In genomic region chr13:48532473-48533206, GRCh38 we compare ENCODE assay signal across 1 cellular context.
TF ChIP-seq lines count a peak whose summit lies in the region.

Gene RCBTB2 (minus strand): TSS chr13:48533080. CDS start chr13:48521939, 11,141 bp downstream.

TF ChIP-seq in WTC11, 78 proteins besides CTCF, POLR2A, EP300 and RAD21 (continued from another document and continues in another):
- TF ChIP-seq ZNF121 (CRISPR knock-in tag; IDR thresholded peaks at IDR 0.05) (no peak), TCF7 (CRISPR knock-in tag; IDR thresholded peaks at IDR 0.05; ENCODE audit: low read depth) (no peak), ZNF263 (CRISPR knock-in tag; IDR thresholded peaks at IDR 0.05; ENCODE audit: low read depth) (no peak), ELF4 (CRISPR knock-in tag; IDR thresholded peaks at IDR 0.05; ENCODE audit: low read depth) (no peak), CREB1 (CRISPR knock-in tag; IDR thresholded peaks at IDR 0.05) (no peak), ZBTB21 (CRISPR knock-in tag; IDR thresholded peaks at IDR 0.05; ENCODE audit: borderline replicate concordance) (no peak), MAX (CRISPR knock-in tag; IDR thresholded peaks at IDR 0.05) (peak; percentile 74), EMX1 (CRISPR knock-in tag; IDR thresholded peaks at IDR 0.05) (no peak), MYBL2 (CRISPR knock-in tag; IDR thresholded peaks at IDR 0.05) (peak; percentile 90), FOXJ3 (CRISPR knock-in tag; IDR thresholded peaks at IDR 0.05; ENCODE audit: borderline replicate concordance) (no peak), NFE2L1 (CRISPR knock-in tag; IDR thresholded peaks at IDR 0.05) (peak; percentile 92), PREB (CRISPR knock-in tag; IDR thresholded peaks at IDR 0.05; ENCODE audit: borderline replicate concordance) (no peak), HMGXB4 (CRISPR knock-in tag; IDR thresholded peaks at IDR 0.05) (peak; percentile 23; the same call in 1 of the 2 replicates), ETV6 (CRISPR knock-in tag; IDR thresholded peaks at IDR 0.05) (peak; percentile 63), NR3C1 (CRISPR knock-in tag; conservative IDR thresholded peaks at IDR 0.05; ENCODE audit: low read depth) (0 out of 2 replicates have a peak, but pooled peaks have one; percentile 39), TEAD1 (CRISPR knock-in tag; IDR thresholded peaks at IDR 0.05) (no peak), CDX4 (CRISPR knock-in tag; IDR thresholded peaks at IDR 0.05; ENCODE audit: borderline replicate concordance) (no peak), ESRRA (CRISPR knock-in tag; IDR thresholded peaks at IDR 0.05; ENCODE audit: borderline replicate concordance) (no peak; the same call in 1 of the 2 replicates), NFATC4 (CRISPR knock-in tag; IDR thresholded peaks at IDR 0.05) (no peak), ZBTB43 (CRISPR knock-in tag; IDR thresholded peaks at IDR 0.05) (0 out of 2 replicates have a peak, but pooled peaks have one; percentile 37), ATF1 (CRISPR knock-in tag; IDR thresholded peaks at IDR 0.05) (no peak), SOX15 (CRISPR knock-in tag; IDR thresholded peaks at IDR 0.05) (no peak), NR1H2 (CRISPR knock-in tag; IDR thresholded peaks at IDR 0.05) (no peak), TP53 (CRISPR knock-in tag; IDR thresholded peaks at IDR 0.05) (no peak; the same call in 1 of the 2 replicates), E2F1 (CRISPR knock-in tag; IDR thresholded peaks at IDR 0.05) (no peak), PRRX2 (CRISPR knock-in tag; IDR thresholded peaks at IDR 0.05) (no peak), FOXP4 (CRISPR knock-in tag; IDR thresholded peaks at IDR 0.05) (peak; percentile 74), CBFB (CRISPR knock-in tag; IDR thresholded peaks at IDR 0.05; ENCODE audit: low read depth) (peak; percentile 53; the same call in 1 of the 2 replicates), AFF4 (CRISPR knock-in tag; IDR thresholded peaks at IDR 0.05; ENCODE audit: borderline replicate concordance) (no peak), GABPB1 (CRISPR knock-in tag; IDR thresholded peaks at IDR 0.05) (peak; percentile 50; the same call in 1 of the 2 replicates), ZNF219 (CRISPR knock-in tag; IDR thresholded peaks at IDR 0.05; ENCODE audit: borderline replicate concordance) (no peak), ZNF232 (CRISPR knock-in tag; IDR thresholded peaks at IDR 0.05) (no peak)
- TF ChIP-seq, protein P1, sequence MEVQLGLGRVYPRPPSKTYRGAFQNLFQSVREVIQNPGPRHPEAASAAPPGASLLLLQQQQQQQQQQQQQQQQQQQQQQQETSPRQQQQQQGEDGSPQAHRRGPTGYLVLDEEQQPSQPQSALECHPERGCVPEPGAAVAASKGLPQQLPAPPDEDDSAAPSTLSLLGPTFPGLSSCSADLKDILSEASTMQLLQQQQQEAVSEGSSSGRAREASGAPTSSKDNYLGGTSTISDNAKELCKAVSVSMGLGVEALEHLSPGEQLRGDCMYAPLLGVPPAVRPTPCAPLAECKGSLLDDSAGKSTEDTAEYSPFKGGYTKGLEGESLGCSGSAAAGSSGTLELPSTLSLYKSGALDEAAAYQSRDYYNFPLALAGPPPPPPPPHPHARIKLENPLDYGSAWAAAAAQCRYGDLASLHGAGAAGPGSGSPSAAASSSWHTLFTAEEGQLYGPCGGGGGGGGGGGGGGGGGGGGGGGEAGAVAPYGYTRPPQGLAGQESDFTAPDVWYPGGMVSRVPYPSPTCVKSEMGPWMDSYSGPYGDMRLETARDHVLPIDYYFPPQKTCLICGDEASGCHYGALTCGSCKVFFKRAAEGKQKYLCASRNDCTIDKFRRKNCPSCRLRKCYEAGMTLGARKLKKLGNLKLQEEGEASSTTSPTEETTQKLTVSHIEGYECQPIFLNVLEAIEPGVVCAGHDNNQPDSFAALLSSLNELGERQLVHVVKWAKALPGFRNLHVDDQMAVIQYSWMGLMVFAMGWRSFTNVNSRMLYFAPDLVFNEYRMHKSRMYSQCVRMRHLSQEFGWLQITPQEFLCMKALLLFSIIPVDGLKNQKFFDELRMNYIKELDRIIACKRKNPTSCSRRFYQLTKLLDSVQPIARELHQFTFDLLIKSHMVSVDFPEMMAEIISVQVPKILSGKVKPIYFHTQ (CRISPR knock-in tag; IDR thresholded peaks at IDR 0.05), result no peak
- TF ChIP-seq, protein P2, sequence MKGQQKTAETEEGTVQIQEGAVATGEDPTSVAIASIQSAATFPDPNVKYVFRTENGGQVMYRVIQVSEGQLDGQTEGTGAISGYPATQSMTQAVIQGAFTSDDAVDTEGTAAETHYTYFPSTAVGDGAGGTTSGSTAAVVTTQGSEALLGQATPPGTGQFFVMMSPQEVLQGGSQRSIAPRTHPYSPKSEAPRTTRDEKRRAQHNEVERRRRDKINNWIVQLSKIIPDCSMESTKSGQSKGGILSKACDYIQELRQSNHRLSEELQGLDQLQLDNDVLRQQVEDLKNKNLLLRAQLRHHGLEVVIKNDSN (CRISPR knock-in tag; IDR thresholded peaks at IDR 0.05), result no peak
- TF ChIP-seq, protein P3, sequence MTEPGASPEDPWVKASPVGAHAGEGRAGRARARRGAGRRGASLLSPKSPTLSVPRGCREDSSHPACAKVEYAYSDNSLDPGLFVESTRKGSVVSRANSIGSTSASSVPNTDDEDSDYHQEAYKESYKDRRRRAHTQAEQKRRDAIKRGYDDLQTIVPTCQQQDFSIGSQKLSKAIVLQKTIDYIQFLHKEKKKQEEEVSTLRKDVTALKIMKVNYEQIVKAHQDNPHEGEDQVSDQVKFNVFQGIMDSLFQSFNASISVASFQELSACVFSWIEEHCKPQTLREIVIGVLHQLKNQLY (CRISPR knock-in tag; IDR thresholded peaks at IDR 0.05), result no peak
- TF ChIP-seq, protein P4, sequence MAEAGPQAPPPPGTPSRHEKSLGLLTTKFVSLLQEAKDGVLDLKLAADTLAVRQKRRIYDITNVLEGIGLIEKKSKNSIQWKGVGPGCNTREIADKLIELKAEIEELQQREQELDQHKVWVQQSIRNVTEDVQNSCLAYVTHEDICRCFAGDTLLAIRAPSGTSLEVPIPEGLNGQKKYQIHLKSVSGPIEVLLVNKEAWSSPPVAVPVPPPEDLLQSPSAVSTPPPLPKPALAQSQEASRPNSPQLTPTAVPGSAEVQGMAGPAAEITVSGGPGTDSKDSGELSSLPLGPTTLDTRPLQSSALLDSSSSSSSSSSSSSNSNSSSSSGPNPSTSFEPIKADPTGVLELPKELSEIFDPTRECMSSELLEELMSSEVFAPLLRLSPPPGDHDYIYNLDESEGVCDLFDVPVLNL (CRISPR knock-in tag; IDR thresholded peaks at IDR 0.05; ENCODE audit: borderline replicate concordance, low read depth), result 0 out of 2 replicates have a peak, but pooled peaks have one; percentile 86
- TF ChIP-seq, protein P5, sequence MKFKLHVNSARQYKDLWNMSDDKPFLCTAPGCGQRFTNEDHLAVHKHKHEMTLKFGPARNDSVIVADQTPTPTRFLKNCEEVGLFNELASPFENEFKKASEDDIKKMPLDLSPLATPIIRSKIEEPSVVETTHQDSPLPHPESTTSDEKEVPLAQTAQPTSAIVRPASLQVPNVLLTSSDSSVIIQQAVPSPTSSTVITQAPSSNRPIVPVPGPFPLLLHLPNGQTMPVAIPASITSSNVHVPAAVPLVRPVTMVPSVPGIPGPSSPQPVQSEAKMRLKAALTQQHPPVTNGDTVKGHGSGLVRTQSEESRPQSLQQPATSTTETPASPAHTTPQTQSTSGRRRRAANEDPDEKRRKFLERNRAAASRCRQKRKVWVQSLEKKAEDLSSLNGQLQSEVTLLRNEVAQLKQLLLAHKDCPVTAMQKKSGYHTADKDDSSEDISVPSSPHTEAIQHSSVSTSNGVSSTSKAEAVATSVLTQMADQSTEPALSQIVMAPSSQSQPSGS (CRISPR knock-in tag; IDR thresholded peaks at IDR 0.05; ENCODE audit: borderline replicate concordance, low read depth), result no peak
- TF ChIP-seq, protein P6, sequence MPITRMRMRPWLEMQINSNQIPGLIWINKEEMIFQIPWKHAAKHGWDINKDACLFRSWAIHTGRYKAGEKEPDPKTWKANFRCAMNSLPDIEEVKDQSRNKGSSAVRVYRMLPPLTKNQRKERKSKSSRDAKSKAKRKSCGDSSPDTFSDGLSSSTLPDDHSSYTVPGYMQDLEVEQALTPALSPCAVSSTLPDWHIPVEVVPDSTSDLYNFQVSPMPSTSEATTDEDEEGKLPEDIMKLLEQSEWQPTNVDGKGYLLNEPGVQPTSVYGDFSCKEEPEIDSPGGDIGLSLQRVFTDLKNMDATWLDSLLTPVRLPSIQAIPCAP (CRISPR knock-in tag; IDR thresholded peaks at IDR 0.05), result peak; percentile 58; the same call in 1 of the 2 replicates
